ENCODE assay signal across 24 cellular contexts in the genomic region with DNA sequence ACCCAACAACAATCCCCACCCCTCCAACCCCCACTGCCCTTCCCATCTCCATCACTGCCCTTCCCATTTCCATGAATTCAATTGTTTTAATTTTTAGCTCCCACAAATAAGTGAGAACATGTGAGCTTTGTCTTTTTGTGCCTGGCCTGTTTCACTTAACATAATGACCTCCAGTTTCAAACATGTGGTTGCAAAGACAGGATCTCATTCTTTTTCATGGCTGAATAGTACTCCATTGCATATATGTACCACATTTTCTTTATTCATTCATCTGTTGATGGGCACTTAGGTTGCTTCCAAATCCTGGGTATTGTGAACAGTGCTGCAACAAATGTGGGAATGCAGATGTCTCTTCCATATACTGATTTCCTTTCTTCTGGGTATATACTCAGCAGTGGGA. TPM values are rescaled to one million over a fixed set of nuclear protein-coding genes. Genes with fewer than 3 reads are reported as not detected.
A peak's percentile ranks its signal among the peaks of the same experiment; 100 is the strongest.
DNase-seq lines count a peak whose midpoint lies in the region; ATAC-seq and TF ChIP-seq lines count a peak whose summit lies in the region.
"Had no signal": no experiment of that assay in that cellular context is flagged by ENCODE, and none has a peak within 500 bp of the region (broad histone marks: within the 10 kb centered on the region; RNA-seq: fewer than 3 reads in every experiment).

No MANE protein-coding gene starts in this region.

- peak overlapping the region; percentile 91 for H3K27ac Mint-ChIP-seq in activated CD4-positive, alpha-beta T cell treated with anti-CD3 and anti-CD28 coated beads, Interleukin-2, amount 10 ng/mL, durations not matched to agents 7 days and 5 days
- peak overlapping the region; percentile 89 for H3K27ac Mint-ChIP-seq in activated T-helper 17 cell treated with anti-CD3 and anti-CD28 coated beads, Interleukin-2, amount 50 U/mL, for 72 hours
- H3K27ac Mint-ChIP-seq in immature natural killer cell = peak overlapping the region; percentile 95 to 99 (median 96)
- H3K27ac Mint-ChIP-seq: mesothelial cell of epicardium had no signal

- peaks cover 59% of the 10 kb centered on the region for H3K4me1 Mint-ChIP-seq in activated CD4-positive, alpha-beta T cell treated with anti-CD3 and anti-CD28 coated beads, Interleukin-2, amount 10 ng/mL, durations not matched to agents 7 days and 5 days
- peaks cover 47% of the 10 kb centered on the region for H3K4me1 Mint-ChIP-seq in activated T-helper 17 cell treated with anti-CD3 and anti-CD28 coated beads, Interleukin-2, amount 50 U/mL, for 72 hours
- peaks cover 69 to 74% of the 10 kb centered on the region in 2 donors for H3K4me1 Mint-ChIP-seq in immature natural killer cell

- peak overlapping the region; percentile 97; the same call in 1 of the 2 replicates for H3K4me3 ChIP-seq in GM12865 (ENCODE audit: low read depth, low read length)
- H3K4me3 ChIP-seq: left ventricle myocardium inferior, ovary had no signal

- ATAC-seq in activated T-helper 17 cell treated with anti-CD3 and anti-CD28 coated beads, Interleukin-2, amount 50 U/mL, for 72 hours (replicated peaks) = no peak
- ATAC-seq in HG02852 (IDR thresholded peaks at IDR 0.05; ENCODE audit: unreplicated experiment) = no peak

- CTCF ChIA-PET in activated CD4-positive, alpha-beta T cell treated with anti-CD3 and anti-CD28 coated beads, Interleukin-2, amount 10 ng/mL, durations not matched to agents 7 days and 5 days (lab: Charles Lee) = interaction anchor here (0.8 to 7.2 kb wide), 7 partner anchors 11 to 127 kb away, joined by 3 to 71 read pairs (median 13); a partner anchor contains a TSS

- DNase-seq in activated CD4-positive, alpha-beta T cell treated with anti-CD3 and anti-CD28 coated beads, Interleukin-2, amount 10 ng/mL, durations not matched to agents 7 days and 5 days = no peak
- no peak for DNase-seq in activated CD4-positive, alpha-beta T cell treated with anti-CD3 and anti-CD28 coated beads for 4 hours
- DNase-seq in GM12865 (ENCODE audit: low read depth) (no peak), immature natural killer cell (peak in 1 of 3 donors; percentile 1), NAMALWA (ENCODE audit: low spot score) (no peak), SIG-M5 treated with dmso at 0.1 percent for 504 hours (lab: John Stamatoyannopoulos, UW; ENCODE audit: unreplicated experiment) (no peak)
- DNase-seq: BE2C; caudate nucleus; dermis blood vessel endothelial cell; DMS79 treated with DMSO at 0.1 percent for 48 hours; hypothalamus; left ventricle myocardium inferior; NCI-H1092 treated with DMSO at 0.1 percent for 48 hours; NCI-H1930; NCI-H226; ovary; stimulated activated CD4-positive, alpha-beta T cell treated with anti-CD3 and anti-CD28 coated beads, Interleukin-4, amount 100 ng/mL, for 1 hour had no signal

- no peak for TF ChIP-seq CTCF in GM12865 (IDR thresholded peaks at IDR 0.05; ENCODE audit: insufficient read depth, low read depth, low read length, missing control alignments)

- no peaks in the 10 kb centered on the region for H3K27me3 Mint-ChIP-seq in activated CD4-positive, alpha-beta T cell treated with anti-CD3 and anti-CD28 coated beads, Interleukin-2, amount 10 ng/mL, durations not matched to agents 7 days and 5 days
- no peaks in the 10 kb centered on the region for H3K27me3 Mint-ChIP-seq in activated T-helper 17 cell treated with anti-CD3 and anti-CD28 coated beads, Interleukin-2, amount 50 U/mL, for 72 hours
- H3K27me3 Mint-ChIP-seq in immature natural killer cell (ENCODE audit: low read depth in 3 of 3) = peaks cover 23 to 30% (median 30%) of the 10 kb centered on the region in 3 donors

- H3K36me3 Mint-ChIP-seq in activated CD4-positive, alpha-beta T cell treated with anti-CD3 and anti-CD28 coated beads, Interleukin-2, amount 10 ng/mL, durations not matched to agents 7 days and 5 days (ENCODE audit: low read depth) = peaks cover 23% of the 10 kb centered on the region
- peaks cover 47% of the 10 kb centered on the region for H3K36me3 Mint-ChIP-seq in activated T-helper 17 cell treated with anti-CD3 and anti-CD28 coated beads, Interleukin-2, amount 50 U/mL, for 72 hours (ENCODE audit: low read depth)
- H3K36me3 Mint-ChIP-seq in immature natural killer cell = peaks cover 20 to 40% (median 37%) of the 10 kb centered on the region in 3 donors

- peaks cover 8% of the 10 kb centered on the region for H3K9me3 Mint-ChIP-seq in activated CD4-positive, alpha-beta T cell treated with anti-CD3 and anti-CD28 coated beads, Interleukin-2, amount 10 ng/mL, durations not matched to agents 7 days and 5 days
- no peaks in the 10 kb centered on the region for H3K9me3 Mint-ChIP-seq in activated T-helper 17 cell treated with anti-CD3 and anti-CD28 coated beads, Interleukin-2, amount 50 U/mL, for 72 hours
- peaks cover 0 to 4% (median 0%) of the 10 kb centered on the region in 6 donors for H3K9me3 Mint-ChIP-seq in immature natural killer cell

- H3K4me3 Mint-ChIP-seq in activated CD4-positive, alpha-beta T cell treated with anti-CD3 and anti-CD28 coated beads, Interleukin-2, amount 10 ng/mL, durations not matched to agents 7 days and 5 days = peak overlapping the region; percentile 4
- H3K4me3 Mint-ChIP-seq in activated T-helper 17 cell treated with anti-CD3 and anti-CD28 coated beads, Interleukin-2, amount 50 U/mL, for 72 hours = peak overlapping the region; percentile 96
- peak overlapping the region in 2 of 5 donors; percentile 66 to 95 for H3K4me3 Mint-ChIP-seq in immature natural killer cell
- H3K4me3 Mint-ChIP-seq: mesothelial cell of epicardium, nephron had no signal

- POLR2A ChIA-PET in activated CD4-positive, alpha-beta T cell treated with anti-CD3 and anti-CD28 coated beads, Interleukin-2, amount 10 ng/mL, durations not matched to agents 7 days and 5 days (lab: Charles Lee) = interaction anchor here (3.8 kb wide), 1 partner anchor 11 kb away, joined by 30 read pairs; no protein-coding TSS in a partner anchor

RNA-seq across cellular contexts. Expression of a gene that starts 1.0 kb away (rescaled TPM):
- total RNA-seq in activated CD4-positive, alpha-beta T cell treated with anti-CD3 and anti-CD28 coated beads, Interleukin-2, amount 10 ng/mL, durations not matched to agents 7 days and 5 days = 100 to 1,000 TPM; 100 to 115 TPM
- 100 to 1,000 TPM; 425 to 498 TPM for total RNA-seq in activated T-helper 17 cell treated with anti-CD3 and anti-CD28 coated beads, Interleukin-2, amount 50 U/mL, for 72 hours
- polyA plus RNA-seq in immature natural killer cell = 1,000 to 10,000 TPM in 1 of 3 donors, 100 to 1,000 TPM in 2; 863 to 2,762 (median 893) TPM
- total RNA-seq: dermis blood vessel endothelial cell, fibroblast of lung, IMR-90 had no signal

RNA-seq across cellular contexts. Expression of a gene that starts 37.3 kb away (rescaled TPM):
- 1 to 10 TPM; 7.6 to 8.3 TPM for total RNA-seq in activated CD4-positive, alpha-beta T cell treated with anti-CD3 and anti-CD28 coated beads, Interleukin-2, amount 10 ng/mL, durations not matched to agents 7 days and 5 days
- total RNA-seq in activated T-helper 17 cell treated with anti-CD3 and anti-CD28 coated beads, Interleukin-2, amount 50 U/mL, for 72 hours = 10 to 100 TPM in 1 of 2 donors, 1 to 10 TPM in 1; 5.0 to 16.3 TPM
- 1 to 10 TPM in 2 of 3 donors, not detected in 1; 1.5 to 1.8 TPM for polyA plus RNA-seq in immature natural killer cell

RNA-seq across cellular contexts. Expression of a gene that starts 41.2 kb away (rescaled TPM):
- under 1 TPM; 0.50 to 0.73 TPM for total RNA-seq in activated CD4-positive, alpha-beta T cell treated with anti-CD3 and anti-CD28 coated beads, Interleukin-2, amount 10 ng/mL, durations not matched to agents 7 days and 5 days
- 100 to 1,000 TPM in 1 of 2 donors, 10 to 100 TPM in 1; 86.6 to 343 TPM for total RNA-seq in activated T-helper 17 cell treated with anti-CD3 and anti-CD28 coated beads, Interleukin-2, amount 50 U/mL, for 72 hours
- polyA plus RNA-seq in immature natural killer cell = under 1 TPM in 2 of 3 donors, not detected in 1; 0.28 to 0.52 TPM
- total RNA-seq: astrocyte, dermis blood vessel endothelial cell, fibroblast of lung, IMR-90, left ventricle myocardium inferior, mesothelial cell of epicardium had no signal
- polyA plus RNA-seq: fibroblast of lung, IMR-90 had no signal

Comparison
In these comparisons a context has a peak if more than half of its experiments do, and no peak if none do; other contexts are left out.
1. RNA of a gene that starts 41.2 kb away (total RNA-seq): 86.6 to 343 TPM in activated T-helper 17 cell treated with anti-CD3 and anti-CD28 coated beads, Interleukin-2, amount 50 U/mL, for 72 hours; 0.50 to 0.73 TPM in activated CD4-positive, alpha-beta T cell treated with anti-CD3 and anti-CD28 coated beads, Interleukin-2, amount 10 ng/mL, durations not matched to agents 7 days and 5 days; every median in the first group is over 10 times any median in the second.
2. Peak in every context shown above with its lines, with median percentiles within 50 percentile points of each other: H3K27ac Mint-ChIP-seq.